In genomic region chr17:40322417-40323315, GRCh38 we compare ENCODE assay signal across 1 cellular context.
TF ChIP-seq lines count a peak whose summit lies in the region.

No MANE protein-coding gene starts in this region.

TF ChIP-seq in endothelial cell of umbilical vein, 7 proteins besides CTCF, POLR2A, EP300 and RAD21:
- peak; percentile 40 for TF ChIP-seq POLR2AphosphoS5 (IDR thresholded peaks at IDR 0.05; ENCODE audit: insufficient read depth, low read depth, low read length)
- TF ChIP-seq MAX (IDR thresholded peaks at IDR 0.05; ENCODE audit: insufficient read depth, insufficient read length), result peak; percentile 90
- peak; percentile 47 for TF ChIP-seq FOS (IDR thresholded peaks at IDR 0.05; ENCODE audit: borderline replicate concordance, insufficient read depth, low read length)
- TF ChIP-seq MYC (IDR thresholded peaks at IDR 0.05; ENCODE audit: low read depth, low read length), result no peak
